ENCODE assay signal across 8 cellular contexts in genomic region chr1:1033009-1033587, GRCh38. TPM values are rescaled to one million over a fixed set of nuclear protein-coding genes. Genes with fewer than 3 reads are reported as not detected.
DNase-seq lines count a peak whose midpoint lies in the region; ATAC-seq and TF ChIP-seq lines count a peak whose summit lies in the region.

No MANE protein-coding gene starts in this region.

- H3K4me3 ChIP-seq in choroid plexus epithelial cell (ENCODE audit: low read depth, low read length): peak overlapping the region; percentile 52

- DNase-seq in NCI-H2081 (lab: John Stamatoyannopoulos, UW) (peak; percentile 87 to 89), choroid plexus epithelial cell (ENCODE audit: low read depth) (peak; percentile 74), left lobe of liver (ENCODE audit: low spot score) (peak; percentile 66), A172 (ENCODE audit: low spot score) (no peak)
- DNase-seq in activated CD4-positive, alpha-beta T cell treated with anti-CD3 and anti-CD28 coated beads for 1 hour: peak; percentile 70
- peak; percentile 92 for DNase-seq in stimulated activated CD4-positive, alpha-beta T cell treated with anti-CD3 and anti-CD28 coated beads, Interleukin-4, amount 100 ng/mL, for 24 hours

- peak; percentile 49 for TF ChIP-seq POLR2A in GM15510 (IDR thresholded peaks at IDR 0.05; ENCODE audit: borderline replicate concordance, extremely low read depth, insufficient read length)

- peak; percentile 72 for TF ChIP-seq CTCF in choroid plexus epithelial cell (conservative IDR thresholded peaks at IDR 0.05; ENCODE audit: low read depth, low read length)

- ATAC-seq in HG02852 (IDR thresholded peaks at IDR 0.05; ENCODE audit: unreplicated experiment) (peak; percentile 73), left lobe of liver (peak; percentile 75)

RNA-seq across cellular contexts. Expression of gene AGRN, which starts 13.2 kb away (rescaled TPM):
- total RNA-seq in left lobe of liver: 39.3 TPM
- 107 and 115 TPM in 2 replicates for total RNA-seq in A172 (2014; rRNA removed; shearing (Covaris generic))

RNA-seq across cellular contexts. Expression of gene ISG15, which starts 19.8 kb away (rescaled TPM):
- total RNA-seq in left lobe of liver: 26.3 TPM
- 63.5 and 100.0 TPM in 2 replicates for total RNA-seq in A172 (2014; rRNA removed; shearing (Covaris generic))

RNA-seq across cellular contexts. Expression of gene HES4, which starts 33.2 kb away (rescaled TPM):
- total RNA-seq in left lobe of liver: 3.9 TPM
- 10.0 and 20.7 TPM in 2 replicates for total RNA-seq in A172 (2014; rRNA removed; shearing (Covaris generic))

RNA-seq across cellular contexts. Expression of gene RNF223, which starts 41.0 kb away (rescaled TPM):
- not detected for total RNA-seq in left lobe of liver
- total RNA-seq in A172 (2014; rRNA removed; shearing (Covaris generic)): not detected in 2 replicates

RNA-seq across cellular contexts. Expression of gene PERM1, which starts 51.2 kb away (rescaled TPM):
- total RNA-seq in left lobe of liver: 0.83 TPM
- 0.29 TPM in 1 of 2 replicates, not detected in the other for total RNA-seq in A172 (2014; rRNA removed; shearing (Covaris generic))
